1 cellular context compared by ENCODE assay signal in genomic region chr2:174248998-174249592, GRCh38.
TF ChIP-seq lines count a peak whose summit lies in the region.

No MANE protein-coding gene starts in this region.

TF ChIP-seq in K562, 482 proteins besides CTCF, POLR2A, EP300 and RAD21 (continued from another document and continues in another):
- TF ChIP-seq HDAC1 (IDR thresholded peaks at IDR 0.05) (no peak), SETDB1 (IDR thresholded peaks at IDR 0.05; ENCODE audit: low read length) (no peak), BACH1 (tag; IDR thresholded peaks at IDR 0.05) (no peak), ZNF561 (CRISPR knock-in tag; conservative IDR thresholded peaks at IDR 0.05) (no peak), ZZZ3 (IDR thresholded peaks at IDR 0.05) (no peak), CEBPB (tag; IDR thresholded peaks at IDR 0.05) (no peak), POLR2AphosphoS2 (IDR thresholded peaks at IDR 0.05; ENCODE audit: low read length) (no peak), ARID3B (CRISPR knock-in tag; IDR thresholded peaks at IDR 0.05; ENCODE audit: borderline replicate concordance) (no peak), CHD4 (IDR thresholded peaks at IDR 0.05; ENCODE audit: insufficient read depth, insufficient replicate concordance, low read depth, low read length, poor library complexity, severe bottlenecking) (no peak), ZNF586 (CRISPR knock-in tag; conservative IDR thresholded peaks at IDR 0.05) (0 out of 2 replicates have a peak, but pooled peaks have one; percentile 11), ZFP30 (CRISPR knock-in tag; IDR thresholded peaks at IDR 0.05; ENCODE audit: borderline replicate concordance) (no peak), PHF20 (IDR thresholded peaks at IDR 0.05; ENCODE audit: partially characterized antibody) (no peak), ZNF324 (CRISPR knock-in tag; IDR thresholded peaks at IDR 0.05) (no peak), STAT5A (IDR thresholded peaks at IDR 0.05; ENCODE audit: borderline replicate concordance, low read length) (no peak), CEBPG (CRISPR knock-in tag; IDR thresholded peaks at IDR 0.05) (no peak), CEBPG (tag; conservative IDR thresholded peaks at IDR 0.05 in 1 of 2, IDR thresholded peaks at IDR 0.05 in 1 of 2) (no peak), JUN (IDR thresholded peaks at IDR 0.05; ENCODE audit: borderline replicate concordance, low read depth, low read length) (no peak), JUN (CRISPR knock-in tag; IDR thresholded peaks at IDR 0.05; ENCODE audit: borderline replicate concordance) (0 out of 2 replicates have a peak, but pooled peaks have one; percentile 70), ZNF184 (CRISPR knock-in tag; IDR thresholded peaks at IDR 0.05) (no peak), TCF7 (IDR thresholded peaks at IDR 0.05; ENCODE audit: borderline replicate concordance) (no peak), COPS2 (conservative IDR thresholded peaks at IDR 0.05) (no peak), THRA (IDR thresholded peaks at IDR 0.05) (no peak), ETV5 (CRISPR knock-in tag; IDR thresholded peaks at IDR 0.05; ENCODE audit: low read depth) (no peak; the same call in 1 of the 2 replicates), IRF1 (CRISPR knock-in tag; IDR thresholded peaks at IDR 0.05; ENCODE audit: borderline replicate concordance) (no peak), ZBTB2 (IDR thresholded peaks at IDR 0.05) (no peak), C11orf30 (IDR thresholded peaks at IDR 0.05; ENCODE audit: low read depth) (no peak), ZNF384 (IDR thresholded peaks at IDR 0.05; ENCODE audit: low read depth, low read length) (no peak), ZNF134 (CRISPR knock-in tag; conservative IDR thresholded peaks at IDR 0.05) (no peak), ZNF174 (CRISPR knock-in tag; IDR thresholded peaks at IDR 0.05) (no peak), MBD2 (IDR thresholded peaks at IDR 0.05; ENCODE audit: borderline replicate concordance, low read depth) (no peak), ZNF655 (CRISPR knock-in tag; IDR thresholded peaks at IDR 0.05) (no peak), TSHZ1 (CRISPR knock-in tag; IDR thresholded peaks at IDR 0.05) (no peak), SMC3 (conservative IDR thresholded peaks at IDR 0.05; ENCODE audit: insufficient read depth, low read depth, low read length) (no peak), NFE2 (IDR thresholded peaks at IDR 0.05; ENCODE audit: low read depth) (no peak), BCLAF1 (IDR thresholded peaks at IDR 0.05; ENCODE audit: borderline replicate concordance in 1 of 2, control insufficient read depth in 1 of 2, low read depth in 2 of 2, low read length in 1 of 2) (no peak), POLR2H (tag; IDR thresholded peaks at IDR 0.05; ENCODE audit: low read depth) (peak; percentile 59; the same call in 1 of the 2 replicates), CHD2 (IDR thresholded peaks at IDR 0.05; ENCODE audit: low read depth, low read length) (no peak), ZNF354B (CRISPR knock-in tag; IDR thresholded peaks at IDR 0.05) (no peak), ZNF551 (CRISPR knock-in tag; IDR thresholded peaks at IDR 0.05) (no peak), HLTF (IDR thresholded peaks at IDR 0.05) (no peak), KLF13 (tag; IDR thresholded peaks at IDR 0.05; ENCODE audit: borderline replicate concordance, low read depth) (0 out of 2 replicates have a peak, but pooled peaks have one; percentile 3), ZBTB33 (CRISPR knock-in tag; IDR thresholded peaks at IDR 0.05) (no peak), ZNF518B (CRISPR knock-in tag; IDR thresholded peaks at IDR 0.05) (no peak), E2F1 (CRISPR knock-in tag; IDR thresholded peaks at IDR 0.05) (0 out of 2 replicates have a peak, but pooled peaks have one; percentile 37), SMARCE1 (IDR thresholded peaks at IDR 0.05) (0 out of 2 replicates have a peak, but pooled peaks have one; percentile 5), HNRNPK (IDR thresholded peaks at IDR 0.05; ENCODE audit: low read depth, low read length, poor library complexity, severe bottlenecking) (no peak)
